ENCODE assay signal across 1 cellular context in the genomic region with DNA sequence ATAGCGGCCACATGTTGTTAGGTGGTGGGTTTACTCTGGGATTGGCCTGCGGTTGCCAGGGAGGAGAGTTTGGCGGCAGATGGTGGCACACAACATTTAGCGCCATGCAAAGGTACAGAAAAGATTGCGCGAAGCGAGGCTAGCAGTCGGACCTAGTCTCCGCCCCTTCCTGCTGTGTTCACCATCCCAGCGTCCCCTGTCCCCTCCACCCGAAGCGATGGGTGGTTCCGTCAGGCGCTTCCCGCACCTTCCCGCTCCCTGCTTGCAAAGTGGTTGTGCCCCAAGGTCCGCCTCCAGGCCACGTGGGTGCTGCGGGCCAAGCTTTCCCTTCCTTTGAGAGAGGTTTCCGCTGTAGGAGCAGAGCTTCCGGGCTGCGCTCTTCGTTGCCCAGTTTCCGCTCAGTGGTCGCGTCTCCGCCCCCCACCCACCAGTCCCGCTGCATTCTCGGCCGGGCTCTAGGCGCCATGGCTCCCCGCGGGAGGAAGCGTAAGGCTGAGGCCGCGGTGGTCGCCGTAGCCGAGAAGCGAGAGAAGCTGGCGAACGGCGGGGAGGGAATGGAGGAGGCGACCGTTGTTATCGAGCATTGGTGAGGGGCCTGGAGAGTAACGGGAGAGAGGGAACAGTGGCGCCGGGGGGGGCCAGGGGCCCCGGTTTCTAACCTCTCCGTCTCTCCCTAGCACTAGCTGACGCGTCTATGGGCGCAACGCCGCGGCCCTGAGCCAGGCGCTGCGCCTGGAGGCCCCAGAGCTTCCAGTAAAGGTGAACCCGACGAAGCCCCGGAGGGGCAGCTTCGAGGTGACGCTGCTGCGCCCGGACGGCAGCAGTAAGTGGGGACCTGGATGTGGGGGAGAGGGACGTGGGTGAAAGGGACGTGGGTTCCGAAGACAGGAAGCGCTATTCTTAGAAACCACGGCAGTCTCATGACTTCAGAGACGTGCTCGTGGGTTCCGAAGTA.
TF ChIP-seq lines count a peak whose summit lies in the region.

A gene with protein sequence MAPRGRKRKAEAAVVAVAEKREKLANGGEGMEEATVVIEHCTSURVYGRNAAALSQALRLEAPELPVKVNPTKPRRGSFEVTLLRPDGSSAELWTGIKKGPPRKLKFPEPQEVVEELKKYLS (plus strand): TSS at position 360 of the 955 bp plus-strand sequence. CDS start 105 bp downstream, at position 465.

TF ChIP-seq in K562, 482 proteins besides CTCF, POLR2A, EP300 and RAD21 (continued from another document and continues in another):
- TF ChIP-seq, protein P1, sequence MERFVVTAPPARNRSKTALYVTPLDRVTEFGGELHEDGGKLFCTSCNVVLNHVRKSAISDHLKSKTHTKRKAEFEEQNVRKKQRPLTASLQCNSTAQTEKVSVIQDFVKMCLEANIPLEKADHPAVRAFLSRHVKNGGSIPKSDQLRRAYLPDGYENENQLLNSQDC (CRISPR knock-in tag; IDR thresholded peaks at IDR 0.05), result peak; percentile 65
- TF ChIP-seq, protein P2, sequence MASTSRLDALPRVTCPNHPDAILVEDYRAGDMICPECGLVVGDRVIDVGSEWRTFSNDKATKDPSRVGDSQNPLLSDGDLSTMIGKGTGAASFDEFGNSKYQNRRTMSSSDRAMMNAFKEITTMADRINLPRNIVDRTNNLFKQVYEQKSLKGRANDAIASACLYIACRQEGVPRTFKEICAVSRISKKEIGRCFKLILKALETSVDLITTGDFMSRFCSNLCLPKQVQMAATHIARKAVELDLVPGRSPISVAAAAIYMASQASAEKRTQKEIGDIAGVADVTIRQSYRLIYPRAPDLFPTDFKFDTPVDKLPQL (IDR thresholded peaks at IDR 0.05; ENCODE audit: extremely low read depth, insufficient read length), result no peak
- peak; percentile 76 for TF ChIP-seq RFX5 (IDR thresholded peaks at IDR 0.05; ENCODE audit: low read depth, low read length)
- TF ChIP-seq, protein P3, sequence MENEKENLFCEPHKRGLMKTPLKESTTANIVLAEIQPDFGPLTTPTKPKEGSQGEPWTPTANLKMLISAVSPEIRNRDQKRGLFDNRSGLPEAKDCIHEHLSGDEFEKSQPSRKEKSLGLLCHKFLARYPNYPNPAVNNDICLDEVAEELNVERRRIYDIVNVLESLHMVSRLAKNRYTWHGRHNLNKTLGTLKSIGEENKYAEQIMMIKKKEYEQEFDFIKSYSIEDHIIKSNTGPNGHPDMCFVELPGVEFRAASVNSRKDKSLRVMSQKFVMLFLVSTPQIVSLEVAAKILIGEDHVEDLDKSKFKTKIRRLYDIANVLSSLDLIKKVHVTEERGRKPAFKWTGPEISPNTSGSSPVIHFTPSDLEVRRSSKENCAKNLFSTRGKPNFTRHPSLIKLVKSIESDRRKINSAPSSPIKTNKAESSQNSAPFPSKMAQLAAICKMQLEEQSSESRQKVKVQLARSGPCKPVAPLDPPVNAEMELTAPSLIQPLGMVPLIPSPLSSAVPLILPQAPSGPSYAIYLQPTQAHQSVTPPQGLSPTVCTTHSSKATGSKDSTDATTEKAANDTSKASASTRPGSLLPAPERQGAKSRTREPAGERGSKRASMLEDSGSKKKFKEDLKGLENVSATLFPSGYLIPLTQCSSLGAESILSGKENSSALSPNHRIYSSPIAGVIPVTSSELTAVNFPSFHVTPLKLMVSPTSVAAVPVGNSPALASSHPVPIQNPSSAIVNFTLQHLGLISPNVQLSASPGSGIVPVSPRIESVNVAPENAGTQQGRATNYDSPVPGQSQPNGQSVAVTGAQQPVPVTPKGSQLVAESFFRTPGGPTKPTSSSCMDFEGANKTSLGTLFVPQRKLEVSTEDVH (IDR thresholded peaks at IDR 0.05; ENCODE audit: low read depth, partially characterized antibody), result peak; percentile 94
- no peak for TF ChIP-seq MYBL2 (IDR thresholded peaks at IDR 0.05; ENCODE audit: low read depth)
- TF ChIP-seq MYBL2 (CRISPR knock-in tag; IDR thresholded peaks at IDR 0.05; ENCODE audit: borderline replicate concordance), result no peak
- no peak for TF ChIP-seq ZFP36 (IDR thresholded peaks at IDR 0.05; ENCODE audit: low read depth, low read length, partially characterized antibody)
- TF ChIP-seq, protein P4, sequence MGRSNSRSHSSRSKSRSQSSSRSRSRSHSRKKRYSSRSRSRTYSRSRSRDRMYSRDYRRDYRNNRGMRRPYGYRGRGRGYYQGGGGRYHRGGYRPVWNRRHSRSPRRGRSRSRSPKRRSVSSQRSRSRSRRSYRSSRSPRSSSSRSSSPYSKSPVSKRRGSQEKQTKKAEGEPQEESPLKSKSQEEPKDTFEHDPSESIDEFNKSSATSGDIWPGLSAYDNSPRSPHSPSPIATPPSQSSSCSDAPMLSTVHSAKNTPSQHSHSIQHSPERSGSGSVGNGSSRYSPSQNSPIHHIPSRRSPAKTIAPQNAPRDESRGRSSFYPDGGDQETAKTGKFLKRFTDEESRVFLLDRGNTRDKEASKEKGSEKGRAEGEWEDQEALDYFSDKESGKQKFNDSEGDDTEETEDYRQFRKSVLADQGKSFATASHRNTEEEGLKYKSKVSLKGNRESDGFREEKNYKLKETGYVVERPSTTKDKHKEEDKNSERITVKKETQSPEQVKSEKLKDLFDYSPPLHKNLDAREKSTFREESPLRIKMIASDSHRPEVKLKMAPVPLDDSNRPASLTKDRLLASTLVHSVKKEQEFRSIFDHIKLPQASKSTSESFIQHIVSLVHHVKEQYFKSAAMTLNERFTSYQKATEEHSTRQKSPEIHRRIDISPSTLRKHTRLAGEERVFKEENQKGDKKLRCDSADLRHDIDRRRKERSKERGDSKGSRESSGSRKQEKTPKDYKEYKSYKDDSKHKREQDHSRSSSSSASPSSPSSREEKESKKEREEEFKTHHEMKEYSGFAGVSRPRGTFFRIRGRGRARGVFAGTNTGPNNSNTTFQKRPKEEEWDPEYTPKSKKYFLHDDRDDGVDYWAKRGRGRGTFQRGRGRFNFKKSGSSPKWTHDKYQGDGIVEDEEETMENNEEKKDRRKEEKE (IDR thresholded peaks at IDR 0.05; ENCODE audit: borderline replicate concordance in 1 of 2, control insufficient read depth in 1 of 2, low read depth in 2 of 2, low read length in 1 of 2), result peak; percentile 46 to 99; a peak in 3 of 4 replicates
- peak in 1 of 2 experiments; percentile 72; a peak in 1 of 4 replicates for TF ChIP-seq FOXA3 (CRISPR knock-in tag; conservative IDR thresholded peaks at IDR 0.05 in 1 of 2, IDR thresholded peaks at IDR 0.05 in 1 of 2)
- peak; percentile 80; the same call in 1 of the 2 replicates for TF ChIP-seq CBX5 (IDR thresholded peaks at IDR 0.05; ENCODE audit: borderline replicate concordance, low read depth)
- peak; percentile 36; the same call in 1 of the 2 replicates for TF ChIP-seq ZNF431 (CRISPR knock-in tag; IDR thresholded peaks at IDR 0.05)
- no peak for TF ChIP-seq ZNF354B (CRISPR knock-in tag; IDR thresholded peaks at IDR 0.05)
- peak; percentile 77 for TF ChIP-seq PRPF4 (IDR thresholded peaks at IDR 0.05; ENCODE audit: insufficient read depth, low read depth, low read length, poor library complexity, severe bottlenecking)
- no peak for TF ChIP-seq PRMT5 (CRISPR knock-in tag; IDR thresholded peaks at IDR 0.05)
- TF ChIP-seq ZNF184 (CRISPR knock-in tag; IDR thresholded peaks at IDR 0.05), result no peak
- TF ChIP-seq, protein P5, sequence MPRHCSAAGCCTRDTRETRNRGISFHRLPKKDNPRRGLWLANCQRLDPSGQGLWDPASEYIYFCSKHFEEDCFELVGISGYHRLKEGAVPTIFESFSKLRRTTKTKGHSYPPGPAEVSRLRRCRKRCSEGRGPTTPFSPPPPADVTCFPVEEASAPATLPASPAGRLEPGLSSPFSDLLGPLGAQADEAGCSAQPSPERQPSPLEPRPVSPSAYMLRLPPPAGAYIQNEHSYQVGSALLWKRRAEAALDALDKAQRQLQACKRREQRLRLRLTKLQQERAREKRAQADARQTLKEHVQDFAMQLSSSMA (CRISPR knock-in tag; IDR thresholded peaks at IDR 0.05), result peak; percentile 78; the same call in 1 of the 2 replicates
- peak in 1 of 2 experiments; percentile 52; a peak in 3 of 4 replicates for TF ChIP-seq SRF (CRISPR knock-in tag; IDR thresholded peaks at IDR 0.05)
- TF ChIP-seq, protein P6, sequence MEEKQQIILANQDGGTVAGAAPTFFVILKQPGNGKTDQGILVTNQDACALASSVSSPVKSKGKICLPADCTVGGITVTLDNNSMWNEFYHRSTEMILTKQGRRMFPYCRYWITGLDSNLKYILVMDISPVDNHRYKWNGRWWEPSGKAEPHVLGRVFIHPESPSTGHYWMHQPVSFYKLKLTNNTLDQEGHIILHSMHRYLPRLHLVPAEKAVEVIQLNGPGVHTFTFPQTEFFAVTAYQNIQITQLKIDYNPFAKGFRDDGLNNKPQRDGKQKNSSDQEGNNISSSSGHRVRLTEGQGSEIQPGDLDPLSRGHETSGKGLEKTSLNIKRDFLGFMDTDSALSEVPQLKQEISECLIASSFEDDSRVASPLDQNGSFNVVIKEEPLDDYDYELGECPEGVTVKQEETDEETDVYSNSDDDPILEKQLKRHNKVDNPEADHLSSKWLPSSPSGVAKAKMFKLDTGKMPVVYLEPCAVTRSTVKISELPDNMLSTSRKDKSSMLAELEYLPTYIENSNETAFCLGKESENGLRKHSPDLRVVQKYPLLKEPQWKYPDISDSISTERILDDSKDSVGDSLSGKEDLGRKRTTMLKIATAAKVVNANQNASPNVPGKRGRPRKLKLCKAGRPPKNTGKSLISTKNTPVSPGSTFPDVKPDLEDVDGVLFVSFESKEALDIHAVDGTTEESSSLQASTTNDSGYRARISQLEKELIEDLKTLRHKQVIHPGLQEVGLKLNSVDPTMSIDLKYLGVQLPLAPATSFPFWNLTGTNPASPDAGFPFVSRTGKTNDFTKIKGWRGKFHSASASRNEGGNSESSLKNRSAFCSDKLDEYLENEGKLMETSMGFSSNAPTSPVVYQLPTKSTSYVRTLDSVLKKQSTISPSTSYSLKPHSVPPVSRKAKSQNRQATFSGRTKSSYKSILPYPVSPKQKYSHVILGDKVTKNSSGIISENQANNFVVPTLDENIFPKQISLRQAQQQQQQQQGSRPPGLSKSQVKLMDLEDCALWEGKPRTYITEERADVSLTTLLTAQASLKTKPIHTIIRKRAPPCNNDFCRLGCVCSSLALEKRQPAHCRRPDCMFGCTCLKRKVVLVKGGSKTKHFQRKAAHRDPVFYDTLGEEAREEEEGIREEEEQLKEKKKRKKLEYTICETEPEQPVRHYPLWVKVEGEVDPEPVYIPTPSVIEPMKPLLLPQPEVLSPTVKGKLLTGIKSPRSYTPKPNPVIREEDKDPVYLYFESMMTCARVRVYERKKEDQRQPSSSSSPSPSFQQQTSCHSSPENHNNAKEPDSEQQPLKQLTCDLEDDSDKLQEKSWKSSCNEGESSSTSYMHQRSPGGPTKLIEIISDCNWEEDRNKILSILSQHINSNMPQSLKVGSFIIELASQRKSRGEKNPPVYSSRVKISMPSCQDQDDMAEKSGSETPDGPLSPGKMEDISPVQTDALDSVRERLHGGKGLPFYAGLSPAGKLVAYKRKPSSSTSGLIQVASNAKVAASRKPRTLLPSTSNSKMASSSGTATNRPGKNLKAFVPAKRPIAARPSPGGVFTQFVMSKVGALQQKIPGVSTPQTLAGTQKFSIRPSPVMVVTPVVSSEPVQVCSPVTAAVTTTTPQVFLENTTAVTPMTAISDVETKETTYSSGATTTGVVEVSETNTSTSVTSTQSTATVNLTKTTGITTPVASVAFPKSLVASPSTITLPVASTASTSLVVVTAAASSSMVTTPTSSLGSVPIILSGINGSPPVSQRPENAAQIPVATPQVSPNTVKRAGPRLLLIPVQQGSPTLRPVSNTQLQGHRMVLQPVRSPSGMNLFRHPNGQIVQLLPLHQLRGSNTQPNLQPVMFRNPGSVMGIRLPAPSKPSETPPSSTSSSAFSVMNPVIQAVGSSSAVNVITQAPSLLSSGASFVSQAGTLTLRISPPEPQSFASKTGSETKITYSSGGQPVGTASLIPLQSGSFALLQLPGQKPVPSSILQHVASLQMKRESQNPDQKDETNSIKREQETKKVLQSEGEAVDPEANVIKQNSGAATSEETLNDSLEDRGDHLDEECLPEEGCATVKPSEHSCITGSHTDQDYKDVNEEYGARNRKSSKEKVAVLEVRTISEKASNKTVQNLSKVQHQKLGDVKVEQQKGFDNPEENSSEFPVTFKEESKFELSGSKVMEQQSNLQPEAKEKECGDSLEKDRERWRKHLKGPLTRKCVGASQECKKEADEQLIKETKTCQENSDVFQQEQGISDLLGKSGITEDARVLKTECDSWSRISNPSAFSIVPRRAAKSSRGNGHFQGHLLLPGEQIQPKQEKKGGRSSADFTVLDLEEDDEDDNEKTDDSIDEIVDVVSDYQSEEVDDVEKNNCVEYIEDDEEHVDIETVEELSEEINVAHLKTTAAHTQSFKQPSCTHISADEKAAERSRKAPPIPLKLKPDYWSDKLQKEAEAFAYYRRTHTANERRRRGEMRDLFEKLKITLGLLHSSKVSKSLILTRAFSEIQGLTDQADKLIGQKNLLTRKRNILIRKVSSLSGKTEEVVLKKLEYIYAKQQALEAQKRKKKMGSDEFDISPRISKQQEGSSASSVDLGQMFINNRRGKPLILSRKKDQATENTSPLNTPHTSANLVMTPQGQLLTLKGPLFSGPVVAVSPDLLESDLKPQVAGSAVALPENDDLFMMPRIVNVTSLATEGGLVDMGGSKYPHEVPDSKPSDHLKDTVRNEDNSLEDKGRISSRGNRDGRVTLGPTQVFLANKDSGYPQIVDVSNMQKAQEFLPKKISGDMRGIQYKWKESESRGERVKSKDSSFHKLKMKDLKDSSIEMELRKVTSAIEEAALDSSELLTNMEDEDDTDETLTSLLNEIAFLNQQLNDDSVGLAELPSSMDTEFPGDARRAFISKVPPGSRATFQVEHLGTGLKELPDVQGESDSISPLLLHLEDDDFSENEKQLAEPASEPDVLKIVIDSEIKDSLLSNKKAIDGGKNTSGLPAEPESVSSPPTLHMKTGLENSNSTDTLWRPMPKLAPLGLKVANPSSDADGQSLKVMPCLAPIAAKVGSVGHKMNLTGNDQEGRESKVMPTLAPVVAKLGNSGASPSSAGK (IDR thresholded peaks at IDR 0.05), result peak; percentile 62
- TF ChIP-seq, protein P7, sequence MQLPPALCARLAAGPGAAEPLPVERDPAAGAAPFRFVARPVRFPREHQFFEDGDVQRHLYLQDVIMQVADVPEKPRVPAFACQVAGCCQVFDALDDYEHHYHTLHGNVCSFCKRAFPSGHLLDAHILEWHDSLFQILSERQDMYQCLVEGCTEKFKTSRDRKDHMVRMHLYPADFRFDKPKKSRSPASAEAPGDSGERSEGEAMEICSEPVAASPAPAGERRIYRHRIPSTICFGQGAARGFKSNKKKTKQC (CRISPR knock-in tag; IDR thresholded peaks at IDR 0.05), result no peak; the same call in 1 of the 2 replicates
- TF ChIP-seq CTBP1 (IDR thresholded peaks at IDR 0.05; ENCODE audit: borderline replicate concordance), result peak; percentile 95
- peak in 1 of 2 experiments; percentile 59; a peak in 1 of 4 replicates for TF ChIP-seq TEAD1 (CRISPR knock-in tag; IDR thresholded peaks at IDR 0.05)
- peak; percentile 65 for TF ChIP-seq MEF2D (tag; conservative IDR thresholded peaks at IDR 0.05; ENCODE audit: low read depth)
- peak; percentile 80 for TF ChIP-seq KDM5B (IDR thresholded peaks at IDR 0.05; ENCODE audit: insufficient replicate concordance, low read depth, low read length)
- TF ChIP-seq ZNF444 (CRISPR knock-in tag; IDR thresholded peaks at IDR 0.05), result no peak
- no peak for TF ChIP-seq FOXJ3 (CRISPR knock-in tag; IDR thresholded peaks at IDR 0.05)
- TF ChIP-seq, protein P8, sequence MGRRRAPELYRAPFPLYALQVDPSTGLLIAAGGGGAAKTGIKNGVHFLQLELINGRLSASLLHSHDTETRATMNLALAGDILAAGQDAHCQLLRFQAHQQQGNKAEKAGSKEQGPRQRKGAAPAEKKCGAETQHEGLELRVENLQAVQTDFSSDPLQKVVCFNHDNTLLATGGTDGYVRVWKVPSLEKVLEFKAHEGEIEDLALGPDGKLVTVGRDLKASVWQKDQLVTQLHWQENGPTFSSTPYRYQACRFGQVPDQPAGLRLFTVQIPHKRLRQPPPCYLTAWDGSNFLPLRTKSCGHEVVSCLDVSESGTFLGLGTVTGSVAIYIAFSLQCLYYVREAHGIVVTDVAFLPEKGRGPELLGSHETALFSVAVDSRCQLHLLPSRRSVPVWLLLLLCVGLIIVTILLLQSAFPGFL (CRISPR knock-in tag; IDR thresholded peaks at IDR 0.05), result no peak
- TF ChIP-seq ETV1 (tag; conservative IDR thresholded peaks at IDR 0.05; ENCODE audit: low read depth), result peak; percentile 90
- peak; percentile 73 for TF ChIP-seq BCOR (IDR thresholded peaks at IDR 0.05)
- no peak for TF ChIP-seq GATA2 (CRISPR knock-in tag; IDR thresholded peaks at IDR 0.05)
- TF ChIP-seq GABPB2 (CRISPR knock-in tag; conservative IDR thresholded peaks at IDR 0.05), result no peak; the same call in 1 of the 2 replicates
